Comparison of ENCODE assay signal across 8 cellular contexts in genomic region chr1:244964112-244964971, GRCh38.
DNase-seq lines count a peak whose midpoint lies in the region; ATAC-seq, FAIRE-seq and TF ChIP-seq lines count a peak whose summit lies in the region.

No MANE protein-coding gene starts in this region.

- no peaks in the 10 kb centered on the region for H4K20me1 ChIP-seq in H1 (replicated peaks in 1 of 2; ENCODE audit: control insufficient read depth in 1 of 2, insufficient read depth in 2 of 2, low read length in 2 of 2)

- H2BK15ac ChIP-seq in H1 (ENCODE audit: low read length): no peak overlapping the region

- TF ChIP-seq CTCF in H1 (IDR thresholded peaks at IDR 0.05; ENCODE audit: control extremely low read depth in 1 of 3, insufficient read depth in 1 of 3, low read depth in 1 of 3, low read length in 3 of 3): no peak
- TF ChIP-seq CTCF in D721Med (IDR thresholded peaks at IDR 0.05; ENCODE audit: insufficient read depth, missing control alignments): no peak

- peak overlapping the region; percentile 22 for H3K27ac Mint-ChIP-seq in activated CD4-positive, alpha-beta T cell treated with anti-CD3 and anti-CD28 coated beads, Interleukin-2, amount 10 ng/mL, durations not matched to agents 24 days and 14 days

- no peak overlapping the region for H3K18ac ChIP-seq in H1 (ENCODE audit: extremely low read depth, low read length)

- no peaks in the 10 kb centered on the region for H3K36me3 Mint-ChIP-seq in activated CD4-positive, alpha-beta T cell treated with anti-CD3 and anti-CD28 coated beads, Interleukin-2, amount 10 ng/mL, durations not matched to agents 24 days and 14 days (ENCODE audit: low read depth)

- DNase-seq in activated CD4-positive, alpha-beta T cell treated with anti-CD3 and anti-CD28 coated beads, Interleukin-2, amount 10 ng/mL, durations not matched to agents 24 days and 14 days: peak; percentile 63
- DNase-seq in activated CD4-positive, alpha-beta T cell treated with anti-CD3 and anti-CD28 coated beads for 4 hours: no peak
- DNase-seq in RPMI7951 (ENCODE audit: low read depth): peak; percentile 74
- DNase-seq in H1 (ENCODE audit: low read depth in 1 of 2, low spot score in 2 of 2): no peak
- peak; percentile 64 for DNase-seq in myocyte (ENCODE audit: low read depth)
- DNase-seq in D721Med (ENCODE audit: insufficient read length, low spot score): no peak
- DNase-seq in GOT3 (lab: John Stamatoyannopoulos, UW): no peak

- no peak overlapping the region for H4K8ac ChIP-seq in H1 (ENCODE audit: extremely low read depth, insufficient read depth, low read length)

- CTCF ChIA-PET in H1 (lab: Charles Lee; ENCODE audit: partially characterized antibody): interaction anchor here (0.6 to 2.0 kb wide), 5 partner anchors 78 to 463 kb away, joined by 3 to 7 read pairs (median 4); no protein-coding TSS in a partner anchor

- H3K4me3 Mint-ChIP-seq in activated CD4-positive, alpha-beta T cell treated with anti-CD3 and anti-CD28 coated beads, Interleukin-2, amount 10 ng/mL, durations not matched to agents 24 days and 14 days: no peak overlapping the region

- no peak overlapping the region for H3K56ac ChIP-seq in H1 (replicated peaks; ENCODE audit: insufficient read length, low read depth, low read length)

- no peak overlapping the region for H2AFZ ChIP-seq in H1 (ENCODE audit: low read length)

- peaks cover 0 to 9% (median 6%) of the 10 kb centered on the region in 4 experiments; a peak in 2 of 7 replicates for H3K4me1 ChIP-seq in H1 (replicated peaks in 1 of 4; ENCODE audit: control insufficient read depth in 3 of 4, insufficient read depth in 4 of 4, low read length in 3 of 4)

- no peak overlapping the region for H2BK12ac ChIP-seq in H1 (ENCODE audit: low read depth, low read length)

- no peak for TF ChIP-seq EP300 in H1 (IDR thresholded peaks at IDR 0.05; ENCODE audit: borderline replicate concordance in 1 of 2, low read depth in 2 of 2, low read length in 2 of 2)

- intact Hi-C loops in activated CD4-positive, alpha-beta T cell treated with anti-CD3 and anti-CD28 coated beads, Interleukin-2, amount 10 ng/mL, durations not matched to agents 24 days and 14 days (cut with micrococcal nuclease): no loop called here

- no peak overlapping the region for H2BK5ac ChIP-seq in H1 (ENCODE audit: low read depth, low read length)

- H3K4me3 ChIP-seq in H1 (ENCODE audit: extremely low read depth in 1 of 4, insufficient read depth in 2 of 4, low read depth in 3 of 4, low read length in 4 of 4): no peak overlapping the region

- no peak overlapping the region for H4K91ac ChIP-seq in H1 (replicated peaks; ENCODE audit: insufficient read length, low read length)

- H3K4ac ChIP-seq in H1 (replicated peaks; ENCODE audit: insufficient read length, low read depth, low read length): no peak overlapping the region

- H3K79me2 ChIP-seq in H1 (ENCODE audit: control insufficient read depth in 1 of 2, insufficient read depth in 2 of 2, low read length in 2 of 2): no peaks in the 10 kb centered on the region

- no peak overlapping the region for H3K14ac ChIP-seq in H1 (ENCODE audit: insufficient read length)

- peaks cover 16% of the 10 kb centered on the region for H3K4me1 Mint-ChIP-seq in activated CD4-positive, alpha-beta T cell treated with anti-CD3 and anti-CD28 coated beads, Interleukin-2, amount 10 ng/mL, durations not matched to agents 24 days and 14 days

- H2BK120ac ChIP-seq in H1 (replicated peaks; ENCODE audit: low read depth, low read length): no peak overlapping the region

- no peak for ATAC-seq in GM18867 (IDR thresholded peaks at IDR 0.05; ENCODE audit: unreplicated experiment)

- no peak overlapping the region for H3K4me2 ChIP-seq in H1 (ENCODE audit: insufficient read depth in 1 of 2, low read depth in 2 of 2, low read length in 2 of 2)

- no peaks in the 10 kb centered on the region for H3K36me3 ChIP-seq in H1 (ENCODE audit: control insufficient read depth in 2 of 4, insufficient read depth in 4 of 4, low read length in 3 of 4)

- WGBS in H1 (ENCODE audit: extremely low coverage in 1 of 2, insufficient coverage in 1 of 2, insufficient read length in 1 of 2, insufficient replicate concordance in 2 of 2, low coverage in 1 of 2, low lambda C conversion rate in 2 of 2, missing lambda C conversion rate in 1 of 2), 2 experiments: 66% methylated on average over 11 of the region's 11 CpGs; no CpG with 5 or more reads in 1 of the 2 experiments

- H3K23me2 ChIP-seq in H1 (ENCODE audit: low read depth, low read length): peaks cover under 1% of the 10 kb centered on the region; the same call in 1 of the 2 replicates

- H3K27me3 ChIP-seq in H1 (replicated peaks in 1 of 4; ENCODE audit: control insufficient read depth in 3 of 4, extremely low read depth in 1 of 4, insufficient read depth in 3 of 4, low read length in 3 of 4): no peaks in the 10 kb centered on the region

- TF ChIP-seq RAD21 in H1 (IDR thresholded peaks at IDR 0.05 in 1 of 2, conservative IDR thresholded peaks at IDR 0.05 in 1 of 2; ENCODE audit: low read depth in 2 of 2, low read length in 2 of 2): no peak

- no peak for TF ChIP-seq POLR2A in H1 (IDR thresholded peaks at IDR 0.05; ENCODE audit: control extremely low read depth in 1 of 2, low read depth in 2 of 2, low read length in 2 of 2)

- FAIRE-seq in H1 (lab: Jason Lieb, UNC) (no peak), D721Med (lab: Jason Lieb, UNC) (no peak)

- POLR2A ChIA-PET in H1 (lab: Charles Lee; ENCODE audit: partially characterized antibody): interaction anchor here (0.6 to 2.8 kb wide), 7 partner anchors 8 to 120 kb away, joined by 3 to 8 read pairs (median 3); no protein-coding TSS in a partner anchor

- no peaks in the 10 kb centered on the region for H3K9me3 Mint-ChIP-seq in activated CD4-positive, alpha-beta T cell treated with anti-CD3 and anti-CD28 coated beads, Interleukin-2, amount 10 ng/mL, durations not matched to agents 24 days and 14 days

- no peak overlapping the region for H2AK5ac ChIP-seq in H1 (ENCODE audit: low read depth, low read length)

- no peaks in the 10 kb centered on the region for H3K79me1 ChIP-seq in H1 (ENCODE audit: low read depth, low read length)

- no peak overlapping the region for H4K5ac ChIP-seq in H1 (ENCODE audit: insufficient read length, low read depth, low read length)

- no peaks in the 10 kb centered on the region for H3K27me3 Mint-ChIP-seq in activated CD4-positive, alpha-beta T cell treated with anti-CD3 and anti-CD28 coated beads, Interleukin-2, amount 10 ng/mL, durations not matched to agents 24 days and 14 days

- no peak overlapping the region for H3K23ac ChIP-seq in H1 (ENCODE audit: insufficient read length)

- H3K9ac ChIP-seq in H1 (replicated peaks in 1 of 4; ENCODE audit: extremely low read depth in 1 of 4, low read depth in 3 of 4, low read length in 3 of 4): no peak overlapping the region; a peak in 1 of 7 replicates

- no peak overlapping the region for H2BK20ac ChIP-seq in H1 (ENCODE audit: low read length)

- no peak overlapping the region for H3K27ac ChIP-seq in H1 (ENCODE audit: low read depth, low read length)

- no peaks in the 10 kb centered on the region for H3K9me3 ChIP-seq in H1 (ENCODE audit: insufficient read depth in 2 of 2, low read depth in 1 of 2, low read length in 1 of 2)

TF ChIP-seq in H1, 55 proteins besides CTCF, POLR2A, EP300 and RAD21:
- peak; percentile 87 for TF ChIP-seq E2F6 (IDR thresholded peaks at IDR 0.05)
- TF ChIP-seq BACH1 (IDR thresholded peaks at IDR 0.05; ENCODE audit: low read length): no peak

Comparison
In these comparisons a context has a peak if more than half of its experiments do, and no peak if none do; other contexts are left out.
1. DNase-seq: peak in activated CD4-positive, alpha-beta T cell treated with anti-CD3 and anti-CD28 coated beads, Interleukin-2, amount 10 ng/mL, durations not matched to agents 24 days and 14 days (single experiment), RPMI7951 (single experiment) and myocyte (single experiment); none in activated CD4-positive, alpha-beta T cell treated with anti-CD3 and anti-CD28 coated beads for 4 hours (0 of 2), H1 (0 of 2), D721Med (single experiment) and GOT3 (single experiment).